Comparison of ENCODE assay signal across 1 cellular context in the genomic region with DNA sequence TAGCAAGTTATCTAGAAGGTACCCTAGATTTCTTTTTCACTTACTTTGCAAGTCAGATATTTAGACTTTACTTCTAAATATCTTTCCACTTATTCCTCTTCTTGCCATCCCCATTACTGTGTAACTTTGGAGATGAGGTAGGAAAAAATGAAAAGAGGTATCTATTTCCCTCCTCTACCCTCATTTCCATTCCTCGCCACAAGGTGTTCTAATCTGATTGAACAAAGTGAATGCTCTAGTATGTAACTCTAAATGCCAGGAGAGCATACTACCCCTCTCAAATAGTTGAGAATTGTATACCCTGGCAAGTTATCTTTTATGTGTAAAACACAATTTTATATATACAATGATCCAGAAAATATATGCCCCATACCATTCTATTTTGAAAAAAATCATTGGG.
TF ChIP-seq lines count a peak whose summit lies in the region.

No MANE protein-coding gene starts in this region.

TF ChIP-seq in SK-N-SH treated with all-trans-retinoic acid at 6 μM for 48 hours, 23 proteins besides CTCF, POLR2A, EP300 and RAD21 (continued from another document):
- TF ChIP-seq TCF4 (CRISPR knock-in tag; IDR thresholded peaks at IDR 0.05; ENCODE audit: borderline replicate concordance) (no peak), ZFP3 (CRISPR knock-in tag; IDR thresholded peaks at IDR 0.05) (no peak)
